ENCODE assay signal across 20 cellular contexts in the genomic region with DNA sequence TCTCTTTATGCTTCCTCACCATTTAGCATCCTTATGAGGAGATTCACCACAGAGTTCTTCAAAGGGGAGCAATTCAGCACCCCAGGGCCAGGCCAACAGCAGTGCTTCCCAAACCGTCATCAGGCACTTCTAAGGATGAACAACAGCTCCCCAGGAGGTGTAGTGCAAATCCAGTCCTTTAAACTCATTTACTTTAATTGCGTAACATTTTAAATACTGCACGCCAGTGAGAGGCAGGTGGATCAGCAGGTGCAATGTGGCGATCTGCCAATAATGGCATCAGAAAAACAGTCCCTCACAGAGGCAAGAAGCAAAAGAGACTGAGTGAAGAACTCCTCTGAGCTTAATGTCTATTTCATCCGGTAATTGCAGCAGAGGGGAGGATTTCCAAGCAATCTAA.
DNase-seq lines count a peak whose midpoint lies in the region; ATAC-seq and TF ChIP-seq lines count a peak whose summit lies in the region.
"Had no signal": no experiment of that assay in that cellular context is flagged by ENCODE, and none has a peak within 500 bp of the region (broad histone marks: within the 10 kb centered on the region; RNA-seq: fewer than 3 reads in every experiment).

No MANE protein-coding gene starts in this region.

- H3K27ac ChIP-seq in left lung = no peak overlapping the region
- H3K27ac ChIP-seq in caudate nucleus (ENCODE audit: low read depth, low read length) = no peak overlapping the region
- H3K27ac ChIP-seq: 22Rv1, right atrium auricular region, upper lobe of left lung had no signal

- no peak for TF ChIP-seq CTCF in left lung (IDR thresholded peaks at IDR 0.05)

- H3K27me3 ChIP-seq in left lung = no peaks in the 10 kb centered on the region
- H3K27me3 ChIP-seq: right atrium auricular region, upper lobe of left lung had no signal

- intact Hi-C loops in left lung (cut with DNase I) = no loop called here

- H3K4me1 ChIP-seq in left lung = no peaks in the 10 kb centered on the region
- H3K4me1 ChIP-seq: right atrium auricular region, upper lobe of left lung had no signal

- H3K36me3 Mint-ChIP-seq in immature natural killer cell = no peaks in the 10 kb centered on the region
- no peaks in the 10 kb centered on the region for H3K36me3 Mint-ChIP-seq in stimulated activated effector memory CD8-positive, alpha-beta T cell treated with anti-CD3 and anti-CD28 coated beads, Interleukin-12 subunit alpha, Interleukin-12 subunit beta, amount 100 ng/mL, for 72 hours
- H3K36me3 Mint-ChIP-seq: activated naive CD4-positive, alpha-beta T cell treated with anti-CD3 and anti-CD28 coated beads, Interleukin-2, amount 10 ng/mL, durations not matched to agents 7 days and 5 days had no signal

- H3K4me3 ChIP-seq in left lung = no peak overlapping the region
- H3K4me3 ChIP-seq: mucosa of descending colon, right atrium auricular region, upper lobe of left lung had no signal

- H3K9me3 ChIP-seq in left lung = no peaks in the 10 kb centered on the region
- H3K9me3 ChIP-seq: mucosa of descending colon, right atrium auricular region, upper lobe of left lung had no signal

- H3K27ac Mint-ChIP-seq in immature natural killer cell = no peak overlapping the region
- H3K27ac Mint-ChIP-seq in stimulated activated effector memory CD8-positive, alpha-beta T cell treated with anti-CD3 and anti-CD28 coated beads, Interleukin-12 subunit alpha, Interleukin-12 subunit beta, amount 100 ng/mL, for 72 hours = no peak overlapping the region
- H3K27ac Mint-ChIP-seq: activated naive CD4-positive, alpha-beta T cell treated with anti-CD3 and anti-CD28 coated beads, Interleukin-2, amount 10 ng/mL, durations not matched to agents 7 days and 5 days; B cell; stimulated activated naive CD8-positive, alpha-beta T cell treated with anti-CD3 and anti-CD28 coated beads, Interleukin-15, amount 100 ng/mL, for 72 hours had no signal

- peaks cover 11 to 49% (median 23%) of the 10 kb centered on the region in 6 donors for H3K9me3 Mint-ChIP-seq in immature natural killer cell
- peaks cover 20% of the 10 kb centered on the region for H3K9me3 Mint-ChIP-seq in stimulated activated effector memory CD8-positive, alpha-beta T cell treated with anti-CD3 and anti-CD28 coated beads, Interleukin-12 subunit alpha, Interleukin-12 subunit beta, amount 100 ng/mL, for 72 hours

- H3K36me3 ChIP-seq in left lung = no peaks in the 10 kb centered on the region
- H3K36me3 ChIP-seq: right atrium auricular region, upper lobe of left lung had no signal

- no peak overlapping the region for H3K4me3 Mint-ChIP-seq in immature natural killer cell
- no peak overlapping the region for H3K4me3 Mint-ChIP-seq in stimulated activated effector memory CD8-positive, alpha-beta T cell treated with anti-CD3 and anti-CD28 coated beads, Interleukin-12 subunit alpha, Interleukin-12 subunit beta, amount 100 ng/mL, for 72 hours
- H3K4me3 Mint-ChIP-seq: activated naive CD4-positive, alpha-beta T cell treated with anti-CD3 and anti-CD28 coated beads, Interleukin-2, amount 10 ng/mL, durations not matched to agents 7 days and 5 days; B cell; stimulated activated naive CD8-positive, alpha-beta T cell treated with anti-CD3 and anti-CD28 coated beads, Interleukin-15, amount 100 ng/mL, for 72 hours had no signal

- H3K4me1 Mint-ChIP-seq in immature natural killer cell = no peaks in the 10 kb centered on the region
- H3K4me1 Mint-ChIP-seq in stimulated activated effector memory CD8-positive, alpha-beta T cell treated with anti-CD3 and anti-CD28 coated beads, Interleukin-12 subunit alpha, Interleukin-12 subunit beta, amount 100 ng/mL, for 72 hours = no peaks in the 10 kb centered on the region
- H3K4me1 Mint-ChIP-seq: activated naive CD4-positive, alpha-beta T cell treated with anti-CD3 and anti-CD28 coated beads, Interleukin-2, amount 10 ng/mL, durations not matched to agents 7 days and 5 days; B cell; stimulated activated naive CD8-positive, alpha-beta T cell treated with anti-CD3 and anti-CD28 coated beads, Interleukin-15, amount 100 ng/mL, for 72 hours had no signal

- H3K27me3 Mint-ChIP-seq in immature natural killer cell (ENCODE audit: low read depth in 3 of 3) = no peaks in the 10 kb centered on the region
- H3K27me3 Mint-ChIP-seq: activated naive CD4-positive, alpha-beta T cell treated with anti-CD3 and anti-CD28 coated beads, Interleukin-2, amount 10 ng/mL, durations not matched to agents 7 days and 5 days; B cell; stimulated activated naive CD8-positive, alpha-beta T cell treated with anti-CD3 and anti-CD28 coated beads, Interleukin-15, amount 100 ng/mL, for 72 hours had no signal

- ATAC-seq in left lung = peak; percentile 81
- ATAC-seq in stimulated activated effector memory CD8-positive, alpha-beta T cell treated with anti-CD3 and anti-CD28 coated beads, Interleukin-12 subunit alpha, Interleukin-12 subunit beta, amount 100 ng/mL, for 72 hours = no peak
- ATAC-seq: mucosa of descending colon; stimulated activated naive CD8-positive, alpha-beta T cell treated with anti-CD3 and anti-CD28 coated beads, Interleukin-15, amount 100 ng/mL, for 72 hours had no signal

- peak; percentile 55 for DNase-seq in NCI-H82 (lab: John Stamatoyannopoulos, UW)
- DNase-seq in NCI-H82 treated with DMSO at 0.1 percent for 48 hours (lab: John Stamatoyannopoulos, UW; ENCODE audit: unreplicated experiment) = no peak
- peak; percentile 89 to 97 for DNase-seq in NCI-H2081 (lab: John Stamatoyannopoulos, UW)
- DNase-seq in NCI-H524 treated with DMSO at 0.1 percent for 48 hours (lab: John Stamatoyannopoulos, UW) = peak; percentile 91
- DNase-seq in left lung = no peak
- no peak for DNase-seq in immature natural killer cell
- no peak for DNase-seq in caudate nucleus (lab: John Stamatoyannopoulos, UW)
- no peak for DNase-seq in stimulated activated effector memory CD8-positive, alpha-beta T cell treated with anti-CD3 and anti-CD28 coated beads, Interleukin-12 subunit alpha, Interleukin-12 subunit beta, amount 100 ng/mL, for 72 hours (ENCODE audit: low spot score in 2 of 2)
- DNase-seq: activated naive CD4-positive, alpha-beta T cell treated with anti-CD3 and anti-CD28 coated beads, Interleukin-2, amount 10 ng/mL, durations not matched to agents 7 days and 5 days; Calu3; H7; hippocampal formation; Kasumi-1; mucosa of descending colon; NCI-H446 treated with DMSO at 0.1 percent for 48 hours; stimulated activated naive CD8-positive, alpha-beta T cell treated with anti-CD3 and anti-CD28 coated beads, Interleukin-15, amount 100 ng/mL, for 72 hours had no signal

Comparison
In these comparisons a context has a peak if more than half of its experiments do, and no peak if none do; other contexts are left out.
1. DNase-seq: peak in NCI-H82 (single experiment), NCI-H2081 (2 of 2) and NCI-H524 treated with DMSO at 0.1 percent for 48 hours (single experiment); none in NCI-H82 treated with DMSO at 0.1 percent for 48 hours (single experiment), left lung (0 of 2), immature natural killer cell (0 of 3), caudate nucleus (0 of 61) and stimulated activated effector memory CD8-positive, alpha-beta T cell treated with anti-CD3 and anti-CD28 coated beads, Interleukin-12 subunit alpha, Interleukin-12 subunit beta, amount 100 ng/mL, for 72 hours (0 of 2).